8 cellular contexts compared by ENCODE assay signal in the genomic region with DNA sequence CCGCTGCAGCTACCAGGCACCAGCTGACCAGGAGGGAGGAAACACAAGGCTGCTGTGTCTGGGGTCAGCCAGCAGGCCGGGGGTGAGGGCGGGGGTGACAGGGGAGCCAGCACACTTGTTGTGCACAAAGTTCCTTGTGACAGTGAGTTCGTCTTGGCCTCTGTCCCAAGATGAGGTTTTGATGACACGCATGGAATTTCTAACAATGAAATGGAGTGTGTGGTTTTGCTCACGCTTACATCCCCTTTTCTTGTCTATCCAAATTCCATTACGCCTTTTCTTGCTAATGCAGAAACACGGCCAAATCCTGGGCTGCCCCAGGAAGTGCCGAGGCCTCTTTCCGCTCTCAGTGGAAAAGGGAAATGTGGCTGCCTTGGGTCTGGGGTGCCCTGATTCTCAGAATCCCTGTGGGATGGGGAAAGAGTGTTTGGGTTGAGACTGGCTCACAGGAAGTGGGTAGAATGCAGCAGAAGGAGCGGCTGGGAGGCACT.
DNase-seq lines count a peak whose midpoint lies in the region; ATAC-seq and TF ChIP-seq lines count a peak whose summit lies in the region.

No MANE protein-coding gene starts in this region.

- intact Hi-C loops in stomach (cut with DNase I; ENCODE audit: low total_unique reads): loop anchor here (10.0 kb wide), 1 partner anchor 75 kb away; a partner anchor contains a TSS

- H3K9me3 Mint-ChIP-seq in HFFc6: peaks cover 4% of the 10 kb centered on the region; the same call in 1 of the 2 replicates

- H3K36me3 Mint-ChIP-seq in HFFc6 (ENCODE audit: low read depth): 0 out of 2 replicates have a peak, but pooled peaks cover 4% of the 10 kb centered on the region

- no peak overlapping the region for H3K4me3 ChIP-seq in stomach

- H3K4me1 ChIP-seq in stomach: peaks cover 28 to 46% (median 35%) of the 10 kb centered on the region in 4 donors

- H3K27ac ChIP-seq in stomach: peak overlapping the region; percentile 20 to 79 (median 73)

- peaks cover 19% of the 10 kb centered on the region for H3K4me1 Mint-ChIP-seq in HFFc6 (ENCODE audit: low read depth)

- H3K27me3 Mint-ChIP-seq in HFFc6 (ENCODE audit: insufficient read depth): no peaks in the 10 kb centered on the region; the same call in none of the 2 replicates

- H3K27me3 ChIP-seq in stomach: no peaks in the 10 kb centered on the region

- no peaks in the 10 kb centered on the region for H3K36me3 ChIP-seq in stomach

- no peak for TF ChIP-seq POLR2A in stomach (IDR thresholded peaks at IDR 0.05)

- TF ChIP-seq CTCF in HFFc6 (IDR thresholded peaks at IDR 0.05): no peak
- TF ChIP-seq CTCF in stomach (IDR thresholded peaks at IDR 0.05): no peak

- TF ChIP-seq EP300 in stomach (IDR thresholded peaks at IDR 0.05): no peak

- ATAC-seq in GM21786 (IDR thresholded peaks at IDR 0.05; ENCODE audit: unreplicated experiment) (no peak), GM18517 (IDR thresholded peaks at IDR 0.05; ENCODE audit: unreplicated experiment) (no peak)

- 68 to 84% (median 74%) methylated on average over 11 of the region's 11 CpGs for WGBS in stomach, 5 donors

- H3K4me3 Mint-ChIP-seq in HFFc6: no peak overlapping the region

- peak; percentile 76 for DNase-seq in HFFc6
- DNase-seq in amniotic epithelial cell (ENCODE audit: low read depth): peak; percentile 83
- DNase-seq in inferior parietal cortex (ENCODE audit: extremely low spot score): peak; percentile 78
- peak; percentile 43 for DNase-seq in stomach
- no peak for DNase-seq in GM19238 (ENCODE audit: insufficient read length, low spot score)
- DNase-seq in HPDE6-E6E7 (ENCODE audit: extremely low spot score): no peak

- H3K27ac Mint-ChIP-seq in HFFc6: peak overlapping the region; percentile 95

- no peaks in the 10 kb centered on the region for H3K9me3 ChIP-seq in stomach

Comparison
In these comparisons a context has a peak if more than half of its experiments do, and no peak if none do; other contexts are left out.
1. DNase-seq: peak in HFFc6 (single experiment), amniotic epithelial cell (single experiment), inferior parietal cortex (single experiment) and stomach (single experiment); none in GM19238 (single experiment) and HPDE6-E6E7 (single experiment).